ENCODE assay signal across 1 cellular context in genomic region chr13:24922390-24923304, GRCh38.
TF ChIP-seq lines count a peak whose summit lies in the region.

No MANE protein-coding gene starts in this region.

TF ChIP-seq in K562, 482 proteins besides CTCF, POLR2A, EP300 and RAD21 (continued from another document):
- TF ChIP-seq ZNF197 (CRISPR knock-in tag; IDR thresholded peaks at IDR 0.05; ENCODE audit: low read depth) (peak; percentile 70; the same call in 1 of the 2 replicates), TEAD1 (CRISPR knock-in tag; IDR thresholded peaks at IDR 0.05) (peak in 1 of 2 experiments; percentile 70; a peak in 1 of 4 replicates), YY1 (IDR thresholded peaks at IDR 0.05; ENCODE audit: borderline replicate concordance in 1 of 3, control insufficient read depth in 1 of 3, extremely low read depth in 1 of 3, insufficient read depth in 3 of 3, insufficient read length in 1 of 3, insufficient replicate concordance in 2 of 3, low read depth in 1 of 3, low read length in 2 of 3) (peak; percentile 29 to 74 (median 56)), SNRNP70 (optimal IDR thresholded peaks at IDR 0.05; ENCODE audit: low read depth, low read length) (no peak), SUPT5H (IDR thresholded peaks at IDR 0.05) (peak; percentile 94), POLR3G (IDR thresholded peaks at IDR 0.05; ENCODE audit: extremely low read depth, insufficient read length, insufficient replicate concordance) (no peak), NFIX (CRISPR knock-in tag; IDR thresholded peaks at IDR 0.05; ENCODE audit: low read depth) (no peak), ZNF830 (CRISPR knock-in tag; IDR thresholded peaks at IDR 0.05) (no peak), ZNF274 (IDR thresholded peaks at IDR 0.05; ENCODE audit: borderline replicate concordance, low read depth, low read length) (no peak), PRDM10 (IDR thresholded peaks at IDR 0.05; ENCODE audit: partially characterized antibody) (peak; percentile 53), FUS (optimal IDR thresholded peaks at IDR 0.05; ENCODE audit: low read depth, low read length) (no peak), ZNF217 (CRISPR knock-in tag; IDR thresholded peaks at IDR 0.05) (no peak), ZNF316 (IDR thresholded peaks at IDR 0.05) (no peak), TFAP4 (CRISPR knock-in tag; IDR thresholded peaks at IDR 0.05; ENCODE audit: borderline replicate concordance) (peak; percentile 82), ZNF212 (CRISPR knock-in tag; IDR thresholded peaks at IDR 0.05) (no peak), ELK3 (CRISPR knock-in tag; IDR thresholded peaks at IDR 0.05) (no peak), MAZ (CRISPR knock-in tag; conservative IDR thresholded peaks at IDR 0.05 in 1 of 2, IDR thresholded peaks at IDR 0.05 in 1 of 2) (peak; percentile 35 to 63; a peak in 1 of 4 replicates), FOS (IDR thresholded peaks at IDR 0.05; ENCODE audit: extremely low read depth, insufficient read length) (no peak), RBM17 (IDR thresholded peaks at IDR 0.05; ENCODE audit: borderline replicate concordance, low read depth, low read length) (no peak), CEBPB (tag; IDR thresholded peaks at IDR 0.05) (peak; percentile 64; the same call in 1 of the 2 replicates), ZBTB11 (CRISPR knock-in tag; IDR thresholded peaks at IDR 0.05) (peak in 1 of 3 experiments; percentile 78; a peak in 2 of 6 replicates), GTF2F1 (IDR thresholded peaks at IDR 0.05; ENCODE audit: low read depth, low read length) (no peak), TAF9B (IDR thresholded peaks at IDR 0.05; ENCODE audit: partially characterized antibody) (peak; percentile 69), MEIS2 (IDR thresholded peaks at IDR 0.05; ENCODE audit: partially characterized antibody) (peak; percentile 55), ZNF717 (CRISPR knock-in tag; IDR thresholded peaks at IDR 0.05) (no peak), FOXO4 (CRISPR knock-in tag; IDR thresholded peaks at IDR 0.05) (no peak), POLR2H (tag; IDR thresholded peaks at IDR 0.05; ENCODE audit: low read depth) (peak; percentile 94), TAF1 (IDR thresholded peaks at IDR 0.05; ENCODE audit: control insufficient read depth, extremely low read depth, insufficient read depth, low read length, severe bottlenecking) (peak; percentile 76), GATAD2A (IDR thresholded peaks at IDR 0.05) (no peak), ZNF146 (CRISPR knock-in tag; IDR thresholded peaks at IDR 0.05; ENCODE audit: unreplicated experiment) (no peak), E2F6 (IDR thresholded peaks at IDR 0.05; ENCODE audit: borderline replicate concordance in 1 of 2, extremely low read depth in 1 of 2, insufficient read depth in 1 of 2, insufficient read length in 1 of 2, low read depth in 1 of 2, low read length in 1 of 2, poor library complexity in 1 of 2, severe bottlenecking in 1 of 2) (peak; percentile 66 to 67), ZNF75A (CRISPR knock-in tag; IDR thresholded peaks at IDR 0.05) (no peak), CBX3 (IDR thresholded peaks at IDR 0.05; ENCODE audit: borderline replicate concordance in 1 of 2, low read length in 2 of 2) (no peak), HOXB6 (CRISPR knock-in tag; IDR thresholded peaks at IDR 0.05; ENCODE audit: borderline replicate concordance) (no peak), SMARCA4 (IDR thresholded peaks at IDR 0.05) (peak; percentile 51), NCOA2 (IDR thresholded peaks at IDR 0.05; ENCODE audit: partially characterized antibody in 2 of 2) (no peak), RFX7 (CRISPR knock-in tag; IDR thresholded peaks at IDR 0.05) (no peak), NRF1 (conservative IDR thresholded peaks at IDR 0.05 in 1 of 2, IDR thresholded peaks at IDR 0.05 in 1 of 2) (peak; percentile 88 to 91), SNIP1 (IDR thresholded peaks at IDR 0.05; ENCODE audit: low read depth) (no peak), ZNF785 (CRISPR knock-in tag; IDR thresholded peaks at IDR 0.05) (no peak), HNRNPL (IDR thresholded peaks at IDR 0.05; ENCODE audit: low read depth, low read length) (no peak), BCOR (IDR thresholded peaks at IDR 0.05) (0 out of 2 replicates have a peak, but pooled peaks have one; percentile 38), ARID1B (IDR thresholded peaks at IDR 0.05) (no peak), WHSC1 (IDR thresholded peaks at IDR 0.05; ENCODE audit: low read length) (no peak), HES1 (IDR thresholded peaks at IDR 0.05; ENCODE audit: low read depth) (no peak), PHB (CRISPR knock-in tag; IDR thresholded peaks at IDR 0.05) (no peak), MXI1 (IDR thresholded peaks at IDR 0.05; ENCODE audit: low read depth, low read length) (0 out of 2 replicates have a peak, but pooled peaks have one; percentile 32), XRCC5 (IDR thresholded peaks at IDR 0.05; ENCODE audit: low read depth, low read length) (no peak), GTF2E2 (tag; IDR thresholded peaks at IDR 0.05) (0 out of 2 replicates have a peak, but pooled peaks have one; percentile 49), SIN3B (IDR thresholded peaks at IDR 0.05; ENCODE audit: low read depth) (0 out of 2 replicates have a peak, but pooled peaks have one; percentile 26), LARP7 (IDR thresholded peaks at IDR 0.05) (peak; percentile 72; the same call in 1 of the 2 replicates), HDAC2 (IDR thresholded peaks at IDR 0.05) (peak; percentile 24; the same call in 1 of the 2 replicates), ELK1 (CRISPR knock-in tag; IDR thresholded peaks at IDR 0.05) (no peak)
TF ChIP-seq in K562: peak in this region for 120.
